ENCODE assay signal across 22 cellular contexts in the genomic region with DNA sequence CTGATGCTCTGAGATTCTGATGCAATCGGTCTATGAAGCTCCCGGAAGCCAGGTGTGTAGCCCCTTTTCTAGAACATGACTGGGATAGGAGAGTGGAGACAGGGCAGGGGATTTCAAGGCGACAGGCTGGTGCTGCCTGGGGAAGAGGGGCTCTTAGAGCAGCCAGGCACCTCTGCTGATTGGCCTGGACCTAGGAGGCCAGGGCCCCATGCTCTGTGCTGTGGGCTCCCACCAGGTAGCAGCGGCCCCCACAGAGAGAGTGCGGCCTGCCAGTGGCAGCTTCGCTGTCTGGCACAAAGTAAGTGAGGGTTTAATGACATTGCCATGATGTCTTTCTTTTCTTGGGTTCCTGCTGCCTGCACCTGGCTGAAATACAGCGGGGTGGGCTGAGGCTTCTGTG.
DNase-seq lines count a peak whose midpoint lies in the region; ATAC-seq, FAIRE-seq and TF ChIP-seq lines count a peak whose summit lies in the region.
"Had no signal": no experiment of that assay in that cellular context is flagged by ENCODE, and none has a peak within 500 bp of the region (broad histone marks: within the 10 kb centered on the region; RNA-seq: fewer than 3 reads in every experiment).

No MANE protein-coding gene starts in this region.

- peaks cover 4% of the 10 kb centered on the region; the same call in 1 of the 2 replicates for H4K20me1 ChIP-seq in K562 (replicated peaks; ENCODE audit: control insufficient read depth, insufficient read depth, low read length)

- H3K4me3 Mint-ChIP-seq in nephron progenitor cell, result no peak overlapping the region
- H3K4me3 Mint-ChIP-seq: CD8-positive, alpha-beta memory T cell had no signal

- in situ Hi-C loops in K562 (cut with MboI), result loop anchor here (5.0 to 10.0 kb wide), 3 partner anchors 114 to 771 kb away; no protein-coding TSS in a partner anchor

- no peaks in the 10 kb centered on the region for H3K9me1 ChIP-seq in K562 (ENCODE audit: control insufficient read depth, insufficient read depth, low read length)

- WGBS in K562 (ENCODE audit: insufficient coverage, low coverage, missing lambda C conversion rate), result 0% methylated on average over 7 of the region's 7 CpGs
- WGBS in suprapubic skin, result 81% methylated on average over 7 of the region's 7 CpGs

- no peak overlapping the region for H2AFZ ChIP-seq in K562 (ENCODE audit: low read depth, low read length)

- BruUV-seq in K562 (replicated peaks; lab: Mats Ljungman, UMichigan), result no TSS peak

- H3K36me3 ChIP-seq in K562 (ENCODE audit: control insufficient read depth, insufficient read depth, low read length), result no peaks in the 10 kb centered on the region
- H3K36me3 ChIP-seq in suprapubic skin, result no peaks in the 10 kb centered on the region

- peaks cover 6% of the 10 kb centered on the region for H3K4me1 Mint-ChIP-seq in nephron progenitor cell
- H3K4me1 Mint-ChIP-seq: CD8-positive, alpha-beta memory T cell had no signal

- no peaks in the 10 kb centered on the region for H3K27me3 Mint-ChIP-seq in nephron progenitor cell (ENCODE audit: low read depth, poor library complexity)

- no peak for FAIRE-seq in K562 (lab: Jason Lieb, UNC)
- FAIRE-seq: GM12891 had no signal

- H3K27ac ChIP-seq in K562 (ENCODE audit: extremely low read depth, low read depth, low read length) (no peak overlapping the region), suprapubic skin (no peak overlapping the region)
- H3K27ac ChIP-seq: C4-2B, KMS-11 had no signal

- CTCF ChIA-PET in K562 (lab: Yijun Ruan, JAX; ENCODE audit: low intra/inter-chr PET ratio), result interaction anchor here (0.5 to 6.1 kb wide), 4 partner anchors 110 to 1516 kb away, joined by 3 to 85 read pairs (median 22); no protein-coding TSS in a partner anchor

- TF ChIP-seq EP300 in K562 (IDR thresholded peaks at IDR 0.05; ENCODE audit: low read length) (no peak), suprapubic skin (IDR thresholded peaks at IDR 0.05) (no peak)

- POLR2A ChIA-PET in K562 (lab: Yijun Ruan, JAX), result interaction anchor here (0.7 kb wide), 1 partner anchor 672 kb away, joined by 4 read pairs; no protein-coding TSS in a partner anchor

- no peaks in the 10 kb centered on the region for H3K9me3 Mint-ChIP-seq in nephron progenitor cell
- H3K9me3 Mint-ChIP-seq: CD8-positive, alpha-beta memory T cell had no signal

- H3K27ac Mint-ChIP-seq in nephron progenitor cell, result peak overlapping the region; percentile 32
- H3K27ac Mint-ChIP-seq: CD8-positive, alpha-beta memory T cell had no signal

- no peak for ATAC-seq in left ventricle myocardium superior
- ATAC-seq in K562, result peak; percentile 12; the same call in 1 of the 3 replicates
- no peak for ATAC-seq in HG03025 (IDR thresholded peaks at IDR 0.05; ENCODE audit: low FRiP score, unreplicated experiment)

- no peak overlapping the region for H3K4me2 ChIP-seq in K562 (ENCODE audit: insufficient read depth, low read length)
- H3K4me2 ChIP-seq: KMS-11 had no signal

- H3K4me1 ChIP-seq in K562 (replicated peaks in 1 of 2; ENCODE audit: control insufficient read depth in 2 of 2, insufficient read depth in 2 of 2, low read length in 2 of 2) (no peaks in the 10 kb centered on the region), suprapubic skin (no peaks in the 10 kb centered on the region)

- peak; percentile 12 for DNase-seq in cardiac septum (ENCODE audit: low spot score)
- DNase-seq in left ventricle myocardium superior, result no peak
- DNase-seq in K562 (ENCODE audit: extremely low read depth in 1 of 4, low spot score in 3 of 4), result no peak
- no peak for DNase-seq in nephron progenitor cell
- no peak for DNase-seq in suprapubic skin (ENCODE audit: low spot score in 2 of 2)
- no peak for DNase-seq in cerebellar nuclear complex (lab: John Stamatoyannopoulos, UW)
- DNase-seq: Calu3; CD8-positive, alpha-beta memory T cell; DMS153; GOT3; NCI-H1105; NCI-H2029; NCI-H345; NCI-H524; NCI-H774; OCI-M1; Right ventricle myocardium superior; SW 1271 had no signal

- TF ChIP-seq POLR2A in K562 (conservative IDR thresholded peaks at IDR 0.05) (no peak), suprapubic skin (IDR thresholded peaks at IDR 0.05) (no peak)

- TF ChIP-seq CTCF in K562 (IDR thresholded peaks at IDR 0.05 in 2 of 3, conservative IDR thresholded peaks at IDR 0.05 in 1 of 3; ENCODE audit: insufficient read depth in 2 of 3, low read depth in 1 of 3, low read length in 3 of 3) (no peak), nephron progenitor cell (IDR thresholded peaks at IDR 0.05) (no peak), suprapubic skin (IDR thresholded peaks at IDR 0.05) (no peak)

- no peaks in the 10 kb centered on the region for H3K79me2 ChIP-seq in K562 (ENCODE audit: control insufficient read depth, insufficient read depth, low read length)

- H3K36me3 Mint-ChIP-seq in nephron progenitor cell (ENCODE audit: low read depth), result no peaks in the 10 kb centered on the region
- H3K36me3 Mint-ChIP-seq: CD8-positive, alpha-beta memory T cell had no signal

- H3K9me3 ChIP-seq in K562 (replicated peaks; ENCODE audit: control insufficient read depth, insufficient read depth, low read depth, low read length) (no peaks in the 10 kb centered on the region), suprapubic skin (no peaks in the 10 kb centered on the region)

- peaks cover 7 to 28% of the 10 kb centered on the region in 2 experiments for H3K27me3 ChIP-seq in K562 (ENCODE audit: control insufficient read depth in 2 of 2, insufficient read depth in 2 of 2, low read length in 2 of 2)
- no peaks in the 10 kb centered on the region for H3K27me3 ChIP-seq in suprapubic skin

- H3K4me3 ChIP-seq in K562 (no peak overlapping the region), suprapubic skin (no peak overlapping the region)

- intact Hi-C loops in cardiac septum (cut with DNase I) (loop anchor here (2.0 kb wide), 2 partner anchors 109 to 147 kb away; no protein-coding TSS in a partner anchor), left ventricle myocardium superior (cut with micrococcal nuclease) (loop anchor here (10.0 kb wide), 1 partner anchor 101 kb away; a partner anchor contains a TSS), K562 (cut with micrococcal nuclease) (no loop called here)

- TF ChIP-seq RAD21 in K562 (CRISPR knock-in tag; conservative IDR thresholded peaks at IDR 0.05 in 1 of 2, IDR thresholded peaks at IDR 0.05 in 1 of 2), result no peak

- H3K9ac ChIP-seq in K562 (ENCODE audit: insufficient read depth in 1 of 2, low read depth in 2 of 2, low read length in 2 of 2), result no peak overlapping the region
- H3K9ac ChIP-seq: KMS-11 had no signal

TF ChIP-seq in K562, 482 proteins besides CTCF, POLR2A, EP300 and RAD21:
- no peak for TF ChIP-seq CBFA2T2 (conservative IDR thresholded peaks at IDR 0.05)
- TF ChIP-seq MYNN (IDR thresholded peaks at IDR 0.05), result no peak
- TF ChIP-seq MYNN (CRISPR knock-in tag; IDR thresholded peaks at IDR 0.05), result 0 out of 2 replicates have a peak, but pooled peaks have one; percentile 22
